11 cellular contexts compared by ENCODE assay signal in the genomic region with DNA sequence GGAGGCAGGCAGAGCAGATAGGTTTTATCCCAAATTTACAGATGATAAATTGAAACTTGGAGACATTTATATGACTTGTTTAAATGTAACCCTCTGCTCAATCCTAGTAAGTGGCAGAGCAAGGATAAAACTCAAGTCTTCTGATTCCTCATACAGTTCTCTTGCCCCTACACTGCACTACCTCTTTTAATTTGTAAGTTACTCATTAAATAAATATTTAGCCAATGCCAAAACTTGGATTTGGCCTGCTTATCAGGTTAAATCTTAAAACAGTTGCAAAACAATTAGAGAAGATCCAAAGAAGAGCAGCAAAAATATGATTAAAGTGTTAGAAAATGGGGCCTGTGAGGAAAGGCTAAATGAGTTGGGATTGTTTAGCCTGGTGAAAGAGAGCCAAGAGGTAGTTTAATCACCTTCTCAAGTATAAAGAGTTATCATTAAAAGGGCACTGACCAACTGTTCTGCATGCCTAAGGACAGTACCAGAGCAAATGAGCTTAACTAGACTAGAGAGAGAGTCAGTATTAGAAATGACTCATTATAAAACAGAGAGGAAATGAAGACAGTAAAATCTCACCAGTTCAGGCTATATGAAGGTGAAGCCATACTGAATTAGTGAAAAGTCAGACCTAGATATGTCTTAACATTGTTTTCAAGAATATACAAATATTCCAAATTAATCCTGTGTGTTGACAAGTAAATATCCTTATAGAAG.
DNase-seq lines count a peak whose midpoint lies in the region; ATAC-seq lines count a peak whose summit lies in the region.
"Had no signal": no experiment of that assay in that cellular context is flagged by ENCODE, and none has a peak within 500 bp of the region (broad histone marks: within the 10 kb centered on the region; RNA-seq: fewer than 3 reads in every experiment).

No MANE protein-coding gene starts in this region.

- CTCF ChIA-PET in activated CD8-positive, alpha-beta memory T cell treated with anti-CD3 and anti-CD28 coated beads, Interleukin-2, amount 10 ng/mL, durations not matched to agents 7 days and 5 days (lab: Charles Lee) = no interaction called here

- no peak for DNase-seq in activated CD8-positive, alpha-beta memory T cell treated with anti-CD3 and anti-CD28 coated beads, Interleukin-2, amount 10 ng/mL, durations not matched to agents 7 days and 5 days
- DNase-seq in epidermal melanocyte (ENCODE audit: insufficient read length, low spot score) = no peak
- DNase-seq in effector memory CD8-positive, alpha-beta T cell = no peak
- DNase-seq: activated T-cell treated with anti-CD3 and anti-CD28 coated beads, Interleukin-2, amount 50 U/mL, for 24 hours; hippocampal formation had no signal

- no peak overlapping the region for H3K4me3 Mint-ChIP-seq in activated CD8-positive, alpha-beta memory T cell treated with anti-CD3 and anti-CD28 coated beads, Interleukin-2, amount 10 ng/mL, durations not matched to agents 7 days and 5 days
- H3K4me3 Mint-ChIP-seq in effector memory CD8-positive, alpha-beta T cell = no peak overlapping the region
- H3K4me3 Mint-ChIP-seq: activated T-cell treated with anti-CD3 and anti-CD28 coated beads, Interleukin-2, amount 50 U/mL, for 24 hours; brain had no signal

- no peak overlapping the region for H3K27ac Mint-ChIP-seq in activated CD8-positive, alpha-beta memory T cell treated with anti-CD3 and anti-CD28 coated beads, Interleukin-2, amount 10 ng/mL, durations not matched to agents 7 days and 5 days
- H3K27ac Mint-ChIP-seq in effector memory CD8-positive, alpha-beta T cell = no peak overlapping the region
- H3K27ac Mint-ChIP-seq: activated T-cell treated with anti-CD3 and anti-CD28 coated beads, Interleukin-2, amount 50 U/mL, for 24 hours had no signal

- no peaks in the 10 kb centered on the region for H3K27me3 Mint-ChIP-seq in activated CD8-positive, alpha-beta memory T cell treated with anti-CD3 and anti-CD28 coated beads, Interleukin-2, amount 10 ng/mL, durations not matched to agents 7 days and 5 days
- no peaks in the 10 kb centered on the region for H3K27me3 Mint-ChIP-seq in effector memory CD8-positive, alpha-beta T cell
- H3K27me3 Mint-ChIP-seq: brain had no signal

- ATAC-seq in GM18499 (IDR thresholded peaks at IDR 0.05; ENCODE audit: insufficient read depth, unreplicated experiment) (peak; percentile 93), GM19463 (IDR thresholded peaks at IDR 0.05; ENCODE audit: unreplicated experiment) (peak; percentile 88), HG02870 (IDR thresholded peaks at IDR 0.05; ENCODE audit: unreplicated experiment) (peak; percentile 90), HG03521 (IDR thresholded peaks at IDR 0.05; ENCODE audit: unreplicated experiment) (peak; percentile 81), HG03460 (IDR thresholded peaks at IDR 0.05; ENCODE audit: unreplicated experiment) (no peak)
- no peak for ATAC-seq in activated CD8-positive, alpha-beta memory T cell treated with anti-CD3 and anti-CD28 coated beads, Interleukin-2, amount 10 ng/mL, durations not matched to agents 7 days and 5 days
- ATAC-seq in effector memory CD8-positive, alpha-beta T cell (replicated peaks) = no peak

- H3K36me3 Mint-ChIP-seq in activated CD8-positive, alpha-beta memory T cell treated with anti-CD3 and anti-CD28 coated beads, Interleukin-2, amount 10 ng/mL, durations not matched to agents 7 days and 5 days = no peaks in the 10 kb centered on the region
- no peaks in the 10 kb centered on the region for H3K36me3 Mint-ChIP-seq in effector memory CD8-positive, alpha-beta T cell (ENCODE audit: insufficient read depth)

- H3K9me3 Mint-ChIP-seq in activated CD8-positive, alpha-beta memory T cell treated with anti-CD3 and anti-CD28 coated beads, Interleukin-2, amount 10 ng/mL, durations not matched to agents 7 days and 5 days (ENCODE audit: low read depth) = no peaks in the 10 kb centered on the region
- no peaks in the 10 kb centered on the region for H3K9me3 Mint-ChIP-seq in effector memory CD8-positive, alpha-beta T cell
- H3K9me3 Mint-ChIP-seq: activated T-cell treated with anti-CD3 and anti-CD28 coated beads, Interleukin-2, amount 50 U/mL, for 24 hours; brain had no signal

- H3K4me1 Mint-ChIP-seq in activated CD8-positive, alpha-beta memory T cell treated with anti-CD3 and anti-CD28 coated beads, Interleukin-2, amount 10 ng/mL, durations not matched to agents 7 days and 5 days = no peaks in the 10 kb centered on the region
- no peaks in the 10 kb centered on the region for H3K4me1 Mint-ChIP-seq in effector memory CD8-positive, alpha-beta T cell (ENCODE audit: low read depth in 2 of 2)
- H3K4me1 Mint-ChIP-seq: brain had no signal

Comparison
In these comparisons a context has a peak if more than half of its experiments do, and no peak if none do; other contexts are left out.
1. ATAC-seq: peak in GM18499 (single experiment), GM19463 (single experiment), HG02870 (single experiment) and HG03521 (single experiment); none in HG03460 (single experiment), activated CD8-positive, alpha-beta memory T cell treated with anti-CD3 and anti-CD28 coated beads, Interleukin-2, amount 10 ng/mL, durations not matched to agents 7 days and 5 days (single experiment) and effector memory CD8-positive, alpha-beta T cell (single experiment).